In genomic region chr3:71111784-71112440, GRCh38 we compare ENCODE assay signal across 1 cellular context.
TF ChIP-seq lines count a peak whose summit lies in the region.

No MANE protein-coding gene starts in this region.

TF ChIP-seq in SK-N-SH treated with all-trans-retinoic acid at 6 μM for 48 hours, 23 proteins besides CTCF, POLR2A, EP300 and RAD21 (continued from another document):
- TF ChIP-seq CSRNP3 (CRISPR knock-in tag; IDR thresholded peaks at IDR 0.05) (no peak), ZNF8 (CRISPR knock-in tag; IDR thresholded peaks at IDR 0.05) (no peak), ZFP30 (CRISPR knock-in tag; IDR thresholded peaks at IDR 0.05) (no peak), ESRRG (CRISPR knock-in tag; IDR thresholded peaks at IDR 0.05) (no peak), TOX (CRISPR knock-in tag; IDR thresholded peaks at IDR 0.05; ENCODE audit: borderline replicate concordance) (no peak), TCF4 (CRISPR knock-in tag; IDR thresholded peaks at IDR 0.05; ENCODE audit: borderline replicate concordance) (no peak), PPARA (CRISPR knock-in tag; IDR thresholded peaks at IDR 0.05; ENCODE audit: borderline replicate concordance) (no peak)
